ENCODE assay signal across 18 cellular contexts in genomic region chr19:4974855-4975469, GRCh38. TPM values are rescaled to one million over a fixed set of nuclear protein-coding genes. Genes with fewer than 3 reads are reported as not detected.
DNase-seq lines count a peak whose midpoint lies in the region; FAIRE-seq and TF ChIP-seq lines count a peak whose summit lies in the region.
"Had no signal": no experiment of that assay in that cellular context is flagged by ENCODE, and none has a peak within 500 bp of the region (broad histone marks: within the 10 kb centered on the region; RNA-seq: fewer than 3 reads in every experiment).

No MANE protein-coding gene starts in this region.

- H3K36me3 ChIP-seq in BLaER1 treated with 17β-estradiol and CSF1 and Interleukin-3, amounts not matched to agents 10 nM and 100 nM = peaks cover 0 to 8% (median 0%) of the 10 kb centered on the region in 11 experiments; a peak in 4 of 22 replicates
- H3K36me3 ChIP-seq in endodermal cell (ENCODE audit: control insufficient read depth, insufficient read depth, low read length) = peaks cover 7% of the 10 kb centered on the region
- no peaks in the 10 kb centered on the region for H3K36me3 ChIP-seq in PC-9 (ENCODE audit: low read depth)
- peaks cover 0 to 3% of the 10 kb centered on the region in 2 donors for H3K36me3 ChIP-seq in small intestine (ENCODE audit: control insufficient read depth in 2 of 2, insufficient read depth in 2 of 2, low read length in 2 of 2)
- H3K36me3 ChIP-seq: ovary, Peyer's patch had no signal

- peaks cover 32 to 38% (median 33%) of the 10 kb centered on the region in 3 donors for H3K4me1 Mint-ChIP-seq in IgD-negative memory B cell
- peaks cover 25% of the 10 kb centered on the region for H3K4me1 Mint-ChIP-seq in endodermal cell

- H2AFZ ChIP-seq in PC-9 = no peak overlapping the region

- no peaks in the 10 kb centered on the region for H3K9me3 ChIP-seq in BLaER1 treated with 17β-estradiol and CSF1 and Interleukin-3, amounts not matched to agents 10 nM and 100 nM (replicated peaks in 1 of 11)
- H3K9me3 ChIP-seq in endodermal cell (ENCODE audit: control insufficient read depth, low read length) = no peaks in the 10 kb centered on the region
- no peaks in the 10 kb centered on the region for H3K9me3 ChIP-seq in PC-9 (ENCODE audit: insufficient read depth, low read depth)
- no peaks in the 10 kb centered on the region for H3K9me3 ChIP-seq in small intestine (ENCODE audit: control insufficient read depth, low read depth)
- H3K9me3 ChIP-seq: ovary, Peyer's patch had no signal

- no peaks in the 10 kb centered on the region; a peak in 1 of 22 replicates for H3K27me3 ChIP-seq in BLaER1 treated with 17β-estradiol and CSF1 and Interleukin-3, amounts not matched to agents 10 nM and 100 nM
- H3K27me3 ChIP-seq in endodermal cell (ENCODE audit: control insufficient read depth, insufficient read depth, low read length, poor library complexity, severe bottlenecking) (no peaks in the 10 kb centered on the region), PC-9 (ENCODE audit: insufficient read depth, low read depth) (no peaks in the 10 kb centered on the region), small intestine (ENCODE audit: control insufficient read depth in 2 of 2, insufficient read depth in 2 of 2, low read length in 2 of 2) (no peaks in the 10 kb centered on the region)
- H3K27me3 ChIP-seq: ovary, Peyer's patch had no signal

- H3K9me3 Mint-ChIP-seq in IgD-negative memory B cell (no peaks in the 10 kb centered on the region), endodermal cell (no peaks in the 10 kb centered on the region)

- H3K4me3 ChIP-seq in BLaER1 treated with 17β-estradiol and CSF1 and Interleukin-3, amounts not matched to agents 10 nM and 100 nM = 0 out of 20 replicates have a peak overlapping the region, but pooled peaks of 1 of the 10 experiments have one; percentile 11
- H3K4me3 ChIP-seq in endodermal cell (ENCODE audit: low read length) = no peak overlapping the region
- no peak overlapping the region for H3K4me3 ChIP-seq in PC-9
- H3K4me3 ChIP-seq in small intestine (ENCODE audit: low read depth in 1 of 2, low read length in 2 of 2) = no peak overlapping the region
- H3K4me3 ChIP-seq: ovary, Peyer's patch had no signal

- H3K27me3 Mint-ChIP-seq in IgD-negative memory B cell (peaks cover 4% of the 10 kb centered on the region), endodermal cell (ENCODE audit: insufficient read depth) (no peaks in the 10 kb centered on the region)

- peak overlapping the region; percentile 87 to 100 (median 98) for H3K4me2 ChIP-seq in BLaER1 treated with 17β-estradiol and CSF1 and Interleukin-3, amounts not matched to agents 10 nM and 100 nM
- no peak overlapping the region for H3K4me2 ChIP-seq in PC-9

- CTCF ChIA-PET in PC-9 (lab: Charles Lee) = no interaction called here

- peak overlapping the region in 3 of 4 donors; percentile 17 to 46 (median 39) for H3K4me3 Mint-ChIP-seq in IgD-negative memory B cell
- no peak overlapping the region for H3K4me3 Mint-ChIP-seq in endodermal cell

- WGBS in endodermal cell (ENCODE audit: insufficient coverage in 1 of 2, insufficient read length in 1 of 2), 2 experiments = 92 to 97% methylated on average over 9 to 17 of the region's 17 CpGs
- WGBS in small intestine, 3 donors = 78 to 83% (median 82%) methylated on average over 17 of the region's 17 CpGs

- H3K27ac ChIP-seq in BLaER1 treated with 17β-estradiol and CSF1 and Interleukin-3, amounts not matched to agents 10 nM and 100 nM = peak overlapping the region in 10 of 11 experiments; percentile 2 to 90 (median 82); a peak in 18 of 22 replicates
- H3K27ac ChIP-seq in endodermal cell (ENCODE audit: low read depth, low read length) = no peak overlapping the region
- H3K27ac ChIP-seq in PC-9 = no peak overlapping the region
- H3K27ac ChIP-seq in small intestine (ENCODE audit: low read depth in 1 of 2, low read length in 1 of 2) = peak overlapping the region in 1 of 2 donors; percentile 37

- H3K27ac Mint-ChIP-seq in IgD-negative memory B cell = peak overlapping the region in 1 of 3 donors; percentile 4
- peak overlapping the region; percentile 62 for H3K27ac Mint-ChIP-seq in endodermal cell

- DNase-seq in endodermal cell (no peak), pons (ENCODE audit: low spot score) (peak; percentile 12), A172 (ENCODE audit: low spot score) (no peak), PC-9 (no peak), small intestine (no peak)
- no peak for DNase-seq in stimulated activated CD4-positive, alpha-beta T cell treated with anti-CD3 and anti-CD28 coated beads, Interleukin-15, amount 100 ng/mL, for 24 hours
- DNase-seq: activated naive CD4-positive, alpha-beta T cell treated with anti-CD3 and anti-CD28 coated beads, Interleukin-2, amount 50 U/mL, for 16 hours; C1 segment of cervical spinal cord; central memory CD4-positive, alpha-beta T cell; EL; hypothalamus; Peyer's patch; stimulated activated CD8-positive, alpha-beta memory T cell treated with anti-CD3 and anti-CD28 coated beads, Interleukin-4, amount 100 ng/mL, for 48 hours; T-helper 2 cell had no signal

- peaks cover 39% of the 10 kb centered on the region for H3K79me2 ChIP-seq in PC-9 (ENCODE audit: low read depth)

- peaks cover 52 to 100% (median 100%) of the 10 kb centered on the region in 11 experiments for H4K20me1 ChIP-seq in BLaER1 treated with 17β-estradiol and CSF1 and Interleukin-3, amounts not matched to agents 10 nM and 100 nM
- H4K20me1 ChIP-seq in PC-9 (ENCODE audit: insufficient read depth) = peaks cover 7% of the 10 kb centered on the region; the same call in 1 of the 2 replicates

- no TSS peak for BruUV-seq in PC-9 (replicated peaks; lab: Mats Ljungman, UMichigan)

- H3K9me2 ChIP-seq in PC-9 (ENCODE audit: insufficient read depth) = no peaks in the 10 kb centered on the region

- H3F3A ChIP-seq in PC-9 (ENCODE audit: insufficient read depth, low read depth) = peaks cover 5% of the 10 kb centered on the region

- POLR2A ChIA-PET in PC-9 (lab: Charles Lee; ENCODE audit: unreplicated experiment) = interaction anchor here (0.7 kb wide), 1 partner anchor 17 kb away, joined by 10 read pairs; no protein-coding TSS in a partner anchor

- peaks cover 95 to 100% (median 100%) of the 10 kb centered on the region in 10 experiments for H3K4me1 ChIP-seq in BLaER1 treated with 17β-estradiol and CSF1 and Interleukin-3, amounts not matched to agents 10 nM and 100 nM
- H3K4me1 ChIP-seq in endodermal cell (ENCODE audit: control insufficient read depth, insufficient read depth, low read length) = no peaks in the 10 kb centered on the region
- peaks cover 28% of the 10 kb centered on the region for H3K4me1 ChIP-seq in PC-9 (replicated peaks; ENCODE audit: insufficient read depth)
- peaks cover 0 to 3% of the 10 kb centered on the region in 2 donors for H3K4me1 ChIP-seq in small intestine (ENCODE audit: control insufficient read depth in 2 of 2, insufficient read depth in 1 of 2, low read depth in 1 of 2, low read length in 1 of 2)

- TF ChIP-seq CTCF in endodermal cell (conservative IDR thresholded peaks at IDR 0.05) = no peak
- no peak for TF ChIP-seq CTCF in PC-9 (conservative IDR thresholded peaks at IDR 0.05)

- H3K9ac ChIP-seq in BLaER1 treated with 17β-estradiol and CSF1 and Interleukin-3, amounts not matched to agents 10 nM and 100 nM = peak overlapping the region in 8 of 11 experiments; percentile 18 to 74 (median 59); a peak in 9 of 22 replicates
- H3K9ac ChIP-seq in endodermal cell (ENCODE audit: extremely low read depth, low read length, poor library complexity, severe bottlenecking) = no peak overlapping the region

- FAIRE-seq in small intestine (lab: Jason Lieb, UNC) = no peak
- FAIRE-seq: endothelial cell of umbilical vein had no signal

- H3K36me3 Mint-ChIP-seq in IgD-negative memory B cell = peaks cover 12% of the 10 kb centered on the region
- peaks cover 11% of the 10 kb centered on the region for H3K36me3 Mint-ChIP-seq in endodermal cell (ENCODE audit: low read depth)

- intact Hi-C loops in PC-9 (cut with micrococcal nuclease; ENCODE audit: unreplicated experiment) = loop anchor here (5.0 kb wide), 1 partner anchor 63 kb away; no protein-coding TSS in a partner anchor

RNA-seq across cellular contexts. Expression of gene KDM4B, which starts 6.0 kb away (rescaled TPM):
- polyA plus RNA-seq in IgD-negative memory B cell = 78.2 TPM
- 10 to 100 TPM; 27.8 to 38.5 TPM for total RNA-seq in endodermal cell
- polyA plus RNA-seq in endodermal cell (2013, experiment 1 of 2) = 38.5 TPM
- polyA plus RNA-seq in endodermal cell (2013, experiment 2 of 2) = 33.4 TPM
- 13.4 and 16.4 TPM in 2 replicates for total RNA-seq in A172 (2014; rRNA removed; shearing (Covaris generic))
- total RNA-seq in PC-9 (2021) = 17.6 and 19.5 TPM in 2 replicates
- 10 to 100 TPM in 1 of 3 donors, 1 to 10 TPM in 2; 8.1 to 11.4 (median 9.8) TPM for polyA plus RNA-seq in small intestine

Comparison
In these comparisons a context has a peak if more than half of its experiments do, and no peak if none do; other contexts are left out.
1. H3K27ac ChIP-seq: peak in BLaER1 treated with 17β-estradiol and CSF1 and Interleukin-3, amounts not matched to agents 10 nM and 100 nM (10 of 11); none in endodermal cell (single experiment) and PC-9 (single experiment).